In genomic region chr5:74649421-74649973, GRCh38 we compare ENCODE assay signal across 12 cellular contexts. TPM values are rescaled to one million over a fixed set of nuclear protein-coding genes. Genes with fewer than 3 reads are reported as not detected.
DNase-seq lines count a peak whose midpoint lies in the region; ATAC-seq, FAIRE-seq and TF ChIP-seq lines count a peak whose summit lies in the region.
"Had no signal": no experiment of that assay in that cellular context is flagged by ENCODE, and none has a peak within 500 bp of the region (broad histone marks: within the 10 kb centered on the region; RNA-seq: fewer than 3 reads in every experiment).

No MANE protein-coding gene starts in this region.

- H3K4me3 Mint-ChIP-seq in type B pancreatic cell = no peak overlapping the region
- H3K4me3 Mint-ChIP-seq: CD8-positive, alpha-beta memory T cell; HFFc6 had no signal

- no peak overlapping the region for H3K9ac ChIP-seq in HCT116 (ENCODE audit: low read length)
- H3K9ac ChIP-seq in SK-N-SH = no peak overlapping the region
- H3K9ac ChIP-seq: BLaER1 treated with 17β-estradiol and CSF1 and Interleukin-3, amounts not matched to agents 10 nM and 100 nM had no signal

- no peak for DNase-seq in HCT116 (ENCODE audit: low read depth, low spot score)
- no peak for DNase-seq in SK-N-SH
- DNase-seq in fibroblast of the aortic adventitia (ENCODE audit: low read depth) = peak; percentile 76
- no peak for DNase-seq in HK-2 (ENCODE audit: unreplicated experiment)
- DNase-seq in type B pancreatic cell (ENCODE audit: extremely low spot score, unreplicated experiment) = no peak
- no peak for DNase-seq in SW480 (ENCODE audit: low spot score)
- no peak for DNase-seq in urothelium cell line (ENCODE audit: low spot score)
- DNase-seq: NCI-H2171 had no signal

- TF ChIP-seq CTCF in HCT116 (IDR thresholded peaks at IDR 0.05 in 2 of 3, conservative IDR thresholded peaks at IDR 0.05 in 1 of 3; ENCODE audit: borderline replicate concordance in 1 of 3, insufficient read depth in 1 of 3, low read depth in 2 of 3, low read length in 2 of 3) (no peak), SK-N-SH (IDR thresholded peaks at IDR 0.05) (no peak), fibroblast of the aortic adventitia (IDR thresholded peaks at IDR 0.05; ENCODE audit: insufficient read depth, low read length) (no peak), type B pancreatic cell (conservative IDR thresholded peaks at IDR 0.05) (no peak)

- H3K4me2 ChIP-seq in HCT116 (ENCODE audit: low read length) (peak overlapping the region; percentile 57), SK-N-SH (no peak overlapping the region)

- CTCF ChIA-PET in HCT116 (lab: Charles Lee) (interaction anchor here (1.0 to 2.0 kb wide), 5 partner anchors 9 to 1058 kb away, joined by 3 to 18 read pairs (median 4); partner anchors contain the start of gene ENC1), SK-N-SH (lab: Yijun Ruan, JAX) (interaction anchor here (0.6 to 2.9 kb wide), 23 partner anchors 9 to 1058 kb away, joined by 3 to 51 read pairs (median 4); partner anchors contain the start of gene ENC1)

- H3K27me3 Mint-ChIP-seq in type B pancreatic cell = no peaks in the 10 kb centered on the region

- no peak for TF ChIP-seq POLR2A in HCT116 (IDR thresholded peaks at IDR 0.05; ENCODE audit: borderline replicate concordance, extremely low read depth, insufficient read depth, insufficient read length)

- no peak overlapping the region for H3K27ac Mint-ChIP-seq in type B pancreatic cell
- H3K27ac Mint-ChIP-seq: CD8-positive, alpha-beta memory T cell; HFFc6 had no signal

- H4K20me1 ChIP-seq in HCT116 (ENCODE audit: insufficient read depth) = no peaks in the 10 kb centered on the region
- no peaks in the 10 kb centered on the region for H4K20me1 ChIP-seq in SK-N-SH (ENCODE audit: insufficient read depth)
- H4K20me1 ChIP-seq: BLaER1 treated with 17β-estradiol and CSF1 and Interleukin-3, amounts not matched to agents 10 nM and 100 nM had no signal

- no peak for ATAC-seq in HCT116

- RAD21 ChIA-PET in HCT116 (lab: Charles Lee; ENCODE audit: low non-redundant PET in 1 of 2, low total read pairs in 2 of 2, uncharacterized antibody in 2 of 2, unreplicated experiment in 2 of 2) = interaction anchor here (0.5 to 1.0 kb wide), 5 partner anchors 20 to 747 kb away, joined by 3 to 4 read pairs (median 3); no protein-coding TSS in a partner anchor

- no peaks in the 10 kb centered on the region for H3K79me2 ChIP-seq in HCT116 (ENCODE audit: insufficient read depth, low read length)
- H3K79me2 ChIP-seq in SK-N-SH (ENCODE audit: insufficient read depth) = no peaks in the 10 kb centered on the region

- no peak overlapping the region for H3K4me3 ChIP-seq in HCT116 (replicated peaks in 1 of 2; ENCODE audit: low read depth in 1 of 2, low read length in 2 of 2)
- H3K4me3 ChIP-seq in SK-N-SH (ENCODE audit: low read depth in 2 of 2, low read length in 1 of 2) = no peak overlapping the region
- no peak overlapping the region for H3K4me3 ChIP-seq in fibroblast of the aortic adventitia (ENCODE audit: low read depth, low read length)
- H3K4me3 ChIP-seq in neuron (ENCODE audit: low read length) = no peak overlapping the region
- H3K4me3 ChIP-seq: BLaER1 treated with 17β-estradiol and CSF1 and Interleukin-3, amounts not matched to agents 10 nM and 100 nM had no signal

- FAIRE-seq in urothelium cell line (lab: Jason Lieb, UNC) = no peak

- intact Hi-C loops in HCT116 (cut with micrococcal nuclease) = loop anchor here (2.0 to 10.0 kb wide), 5 partner anchors 592 to 1059 kb away; no protein-coding TSS in a partner anchor

- H3F3A ChIP-seq in SK-N-SH (replicated peaks; ENCODE audit: insufficient read depth) = no peaks in the 10 kb centered on the region

- no peaks in the 10 kb centered on the region for H3K36me3 Mint-ChIP-seq in type B pancreatic cell
- H3K36me3 Mint-ChIP-seq: CD8-positive, alpha-beta memory T cell had no signal

- H3K9me3 Mint-ChIP-seq in type B pancreatic cell = no peaks in the 10 kb centered on the region
- H3K9me3 Mint-ChIP-seq: CD8-positive, alpha-beta memory T cell; HFFc6 had no signal

- H3K27me3 ChIP-seq in HCT116 (ENCODE audit: insufficient read depth, low read length) (no peaks in the 10 kb centered on the region), SK-N-SH (ENCODE audit: insufficient read depth) (no peaks in the 10 kb centered on the region), neuron (ENCODE audit: insufficient read depth, low read length) (no peaks in the 10 kb centered on the region)
- H3K27me3 ChIP-seq: BLaER1 treated with 17β-estradiol and CSF1 and Interleukin-3, amounts not matched to agents 10 nM and 100 nM had no signal

- POLR2A ChIA-PET in HCT116 (lab: Charles Lee) = no interaction called here
- POLR2A ChIA-PET in SK-N-SH (lab: Yijun Ruan, JAX) = no interaction called here

- no peak overlapping the region for H3K27ac ChIP-seq in HCT116 (ENCODE audit: low read depth, low read length)
- H3K27ac ChIP-seq in SK-N-SH (ENCODE audit: low read depth in 2 of 2, low read length in 1 of 2) = no peak overlapping the region
- H3K27ac ChIP-seq: BLaER1 treated with 17β-estradiol and CSF1 and Interleukin-3, amounts not matched to agents 10 nM and 100 nM had no signal

- no peaks in the 10 kb centered on the region for H3K36me3 ChIP-seq in HCT116 (ENCODE audit: control insufficient read depth in 1 of 2, insufficient read depth in 2 of 2, low read length in 2 of 2)
- H3K36me3 ChIP-seq in SK-N-SH (replicated peaks in 1 of 2; ENCODE audit: control insufficient read depth in 1 of 2, insufficient read depth in 2 of 2, low read length in 1 of 2) = no peaks in the 10 kb centered on the region
- no peaks in the 10 kb centered on the region for H3K36me3 ChIP-seq in neuron (ENCODE audit: insufficient read depth, low read length)
- H3K36me3 ChIP-seq: BLaER1 treated with 17β-estradiol and CSF1 and Interleukin-3, amounts not matched to agents 10 nM and 100 nM had no signal

- H3K9me3 ChIP-seq in HCT116 (ENCODE audit: control insufficient read depth in 1 of 2, insufficient read depth in 1 of 2, low read depth in 1 of 2, low read length in 2 of 2) (no peaks in the 10 kb centered on the region), SK-N-SH (no peaks in the 10 kb centered on the region), neuron (ENCODE audit: low read length) (no peaks in the 10 kb centered on the region)
- H3K9me3 ChIP-seq: BLaER1 treated with 17β-estradiol and CSF1 and Interleukin-3, amounts not matched to agents 10 nM and 100 nM had no signal

- H3K4me1 ChIP-seq in HCT116 (ENCODE audit: control insufficient read depth in 1 of 2, insufficient read depth in 2 of 2, low read length in 2 of 2) (peaks cover 12 to 13% of the 10 kb centered on the region in 2 experiments; a peak in 3 of 4 replicates), SK-N-SH (ENCODE audit: control insufficient read depth in 1 of 2, insufficient read depth in 2 of 2, low read depth in 1 of 2, low read length in 1 of 2) (peaks cover 6 to 11% of the 10 kb centered on the region in 2 experiments; a peak in 2 of 4 replicates), neuron (ENCODE audit: insufficient read depth, low read length) (peaks cover 10% of the 10 kb centered on the region)

- H2AFZ ChIP-seq in HCT116 (ENCODE audit: low read depth, low read length, poor library complexity, severe bottlenecking) (peak overlapping the region; percentile 96), SK-N-SH (ENCODE audit: low read depth) (peak overlapping the region; percentile 23; the same call in 1 of the 2 replicates), neuron (ENCODE audit: low read depth, low read length) (peak overlapping the region; percentile 8)

- WGBS in SK-N-SH (ENCODE audit: low lambda C conversion rate) = 14% methylated on average over 1 of the region's 1 CpG

- BruUV-seq in HCT116 (replicated peaks; lab: Mats Ljungman, UMichigan) = no TSS peak

- no peak for TF ChIP-seq RAD21 in HCT116 (IDR thresholded peaks at IDR 0.05; ENCODE audit: low read depth)
- TF ChIP-seq RAD21 in SK-N-SH (IDR thresholded peaks at IDR 0.05; ENCODE audit: low read length) = no peak

- H3K4me1 Mint-ChIP-seq in type B pancreatic cell (ENCODE audit: unreplicated experiment) = peaks cover 33% of the 10 kb centered on the region

- no peak for TF ChIP-seq EP300 in SK-N-SH (IDR thresholded peaks at IDR 0.05; ENCODE audit: borderline replicate concordance in 1 of 2, low read depth in 1 of 2, low read length in 1 of 2)

- H3K9me2 ChIP-seq in HCT116 (ENCODE audit: insufficient read depth) (no peaks in the 10 kb centered on the region), SK-N-SH (no peaks in the 10 kb centered on the region)

TF ChIP-seq in SK-N-SH, 30 proteins besides CTCF, POLR2A, EP300 and RAD21 (continues in another document):
- TF ChIP-seq ELF1 (IDR thresholded peaks at IDR 0.05) (no peak), RFX5 (IDR thresholded peaks at IDR 0.05; ENCODE audit: low read length) (no peak), YY1 (IDR thresholded peaks at IDR 0.05; ENCODE audit: low read depth) (no peak), MEF2A (IDR thresholded peaks at IDR 0.05; ENCODE audit: borderline replicate concordance, low read depth) (no peak)

RNA-seq across cellular contexts. Expression of gene ENC1, which starts 9.0 kb away (rescaled TPM):
- total RNA-seq in HCT116 (2021; ENCODE audit: unreplicated experiment) = 30.0 TPM
- 6.9 and 10.2 TPM in 2 replicates for polyA plus RNA-seq in HCT116 (2012)
- 20.3 and 23.9 TPM in 2 replicates for polyA plus RNA-seq in SK-N-SH (2012; rRNA removed)
- 13.5 and 15.1 TPM in 2 replicates for polyA plus RNA-seq in SK-N-SH (2012; cell fraction: cytosol; rRNA removed)
- 57.1 and 64.1 TPM in 2 replicates for polyA plus RNA-seq in SK-N-SH (2012; cell fraction: nucleus; rRNA removed)
- 9.2 and 21.0 TPM in 2 replicates for total RNA-seq in fibroblast of the aortic adventitia (ENCODE audit: low replicate concordance)
- 83.2 and 96.8 TPM in 2 replicates for total RNA-seq in type B pancreatic cell (ENCODE audit: low replicate concordance)

RNA-seq across cellular contexts. Expression of gene HEXB, which starts 35.5 kb away (rescaled TPM):
- total RNA-seq in HCT116 (2021; ENCODE audit: unreplicated experiment) = 123 TPM
- polyA plus RNA-seq in HCT116 (2012) = 99.7 and 132 TPM in 2 replicates
- 75.8 and 80.0 TPM in 2 replicates for polyA plus RNA-seq in SK-N-SH (2012; rRNA removed)
- polyA plus RNA-seq in SK-N-SH (2012; cell fraction: cytosol; rRNA removed) = 101 and 149 TPM in 2 replicates
- 50.7 and 56.8 TPM in 2 replicates for polyA plus RNA-seq in SK-N-SH (2012; cell fraction: nucleus; rRNA removed)
- 241 and 402 TPM in 2 replicates for total RNA-seq in fibroblast of the aortic adventitia (ENCODE audit: low replicate concordance)
- total RNA-seq in type B pancreatic cell (ENCODE audit: low replicate concordance) = 76.6 and 114 TPM in 2 replicates

Comparison
In these comparisons a context has a peak if more than half of its experiments do, and no peak if none do; other contexts are left out.
1. H2AFZ ChIP-seq: peak in every context shown above with its lines; median percentile 96 in HCT116; 23 in SK-N-SH; 8 in neuron.